Comparison of ENCODE assay signal across 10 cellular contexts in genomic region chr2:182867411-182868048, GRCh38. TPM values are rescaled to one million over a fixed set of nuclear protein-coding genes. Genes with fewer than 3 reads are reported as not detected.
DNase-seq lines count a peak whose midpoint lies in the region; ATAC-seq and TF ChIP-seq lines count a peak whose summit lies in the region.
"Had no signal": no experiment of that assay in that cellular context is flagged by ENCODE, and none has a peak within 500 bp of the region (broad histone marks: within the 10 kb centered on the region; RNA-seq: fewer than 3 reads in every experiment).

No MANE protein-coding gene starts in this region.

- CTCF ChIA-PET in T-cell (lab: Charles Lee) = no interaction called here

- H3K9ac ChIP-seq in BLaER1 = no peak overlapping the region

- H3K27me3 Mint-ChIP-seq in T-cell = peaks cover 69 to 71% of the 10 kb centered on the region in 2 donors

- ATAC-seq in HG02588 (IDR thresholded peaks at IDR 0.05; ENCODE audit: unreplicated experiment) (no peak), T-cell (replicated peaks in 1 of 4) (no peak)

- peaks cover 12% of the 10 kb centered on the region; the same call in 1 of the 2 replicates for H3K9me3 ChIP-seq in BLaER1
- H3K9me3 ChIP-seq in ovary = no peaks in the 10 kb centered on the region

- H3K36me3 ChIP-seq in BLaER1 (no peaks in the 10 kb centered on the region), ovary (no peaks in the 10 kb centered on the region)

- peak overlapping the region in 1 of 3 donors; percentile 84 for H3K4me3 Mint-ChIP-seq in T-cell

- TF ChIP-seq POLR2A in ovary (IDR thresholded peaks at IDR 0.05) = no peak

- no peak for TF ChIP-seq EP300 in ovary (IDR thresholded peaks at IDR 0.05)

- H3K4me3 ChIP-seq in BLaER1 = no peak overlapping the region
- H3K4me3 ChIP-seq in fibroblast of mammary gland (ENCODE audit: control insufficient read depth, low read depth, low read length) = peak overlapping the region; percentile 54
- H3K4me3 ChIP-seq in ovary = peak overlapping the region; percentile 50

- no peaks in the 10 kb centered on the region for H3K9me3 Mint-ChIP-seq in T-cell
- H3K9me3 Mint-ChIP-seq: IgD-negative memory B cell had no signal

- DNase-seq in NCI-H2227 treated with DMSO at 0.1 percent for 48 hours (lab: John Stamatoyannopoulos, UW) (peak; percentile 20), fibroblast of mammary gland (ENCODE audit: low read depth) (no peak), ovary (no peak), T-cell (no peak)
- DNase-seq in stimulated activated naive CD4-positive, alpha-beta T cell treated with Interleukin-2 at 50 U/mL for 16 hours (lab: John Stamatoyannopoulos, UW) = no peak
- no peak for DNase-seq in activated CD4-positive, CD25-positive, alpha-beta regulatory T cell treated with anti-CD3 and anti-CD28 coated beads, Interleukin-2, amount 50 U/mL, for 72 hours
- DNase-seq: HCEC 1CT had no signal

- TF ChIP-seq CTCF in fibroblast of mammary gland (conservative IDR thresholded peaks at IDR 0.05; ENCODE audit: control insufficient read depth, insufficient read depth, low read depth, low read length) (no peak), ovary (IDR thresholded peaks at IDR 0.05) (no peak)

- H3K4me1 ChIP-seq in BLaER1 (peaks cover 11% of the 10 kb centered on the region), ovary (ENCODE audit: insufficient read depth) (peaks cover 3% of the 10 kb centered on the region)

- no peaks in the 10 kb centered on the region for H4K20me1 ChIP-seq in BLaER1

- no peak overlapping the region for H3K27ac Mint-ChIP-seq in T-cell

- peaks cover 11% of the 10 kb centered on the region; the same call in 1 of the 2 replicates for H3K27me3 ChIP-seq in BLaER1
- H3K27me3 ChIP-seq in ovary = no peaks in the 10 kb centered on the region

- peaks cover 25 to 29% (median 28%) of the 10 kb centered on the region in 3 donors for H3K4me1 Mint-ChIP-seq in T-cell

- intact Hi-C loops in ovary (cut with DNase I) = no loop called here

- POLR2A ChIA-PET in T-cell (lab: Charles Lee) = interaction anchor here in 1 of 2 donors (0.6 kb wide), 1 partner anchor 227 kb away, joined by 3 read pairs; no protein-coding TSS in a partner anchor

- H3K27ac ChIP-seq in BLaER1 (no peak overlapping the region), ovary (peak overlapping the region in 1 of 2 donors; percentile 54)

- H3K36me3 Mint-ChIP-seq in T-cell = no peaks in the 10 kb centered on the region
- H3K36me3 Mint-ChIP-seq: IgD-negative memory B cell had no signal

- 0 out of 2 replicates have a peak overlapping the region, but pooled peaks have one; percentile 1 for H3K4me2 ChIP-seq in BLaER1

- 40 to 50% (median 49%) methylated on average over 12 of the region's 12 CpGs for WGBS in ovary, 3 donors

RNA-seq across cellular contexts. Expression of gene FRZB, which starts 1.1 kb away (rescaled TPM):
- 1 to 10 TPM; 2.8 to 6.3 (median 3.8) TPM for total RNA-seq in ovary
- 10 to 100 TPM; 12.6 to 22.8 TPM for polyA plus RNA-seq in ovary
- total RNA-seq in T-cell = under 1 TPM in 3 of 5 donors, not detected in 2; 0.06 to 0.15 (median 0.07) TPM
